In the genomic region with DNA sequence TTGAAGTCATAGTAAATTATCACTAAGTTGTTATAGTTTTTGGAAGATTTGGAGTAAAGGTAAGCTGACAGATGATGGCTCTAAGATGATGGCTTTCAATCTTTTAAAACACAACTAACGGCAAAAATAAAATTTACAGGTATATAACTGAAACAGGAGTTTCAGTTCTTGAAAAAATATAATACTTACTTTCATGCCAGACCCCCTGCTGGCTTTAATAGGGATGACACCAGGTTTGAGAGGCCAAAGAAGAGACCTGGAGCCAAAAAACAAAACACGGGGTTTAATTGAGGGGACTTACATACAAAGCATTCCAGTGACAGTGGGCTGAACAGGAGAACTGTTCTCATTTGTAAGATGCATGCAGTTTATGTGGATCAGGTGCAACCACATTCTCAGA, we compare ENCODE assay signal across 11 cellular contexts.
DNase-seq lines count a peak whose midpoint lies in the region; ATAC-seq, FAIRE-seq and TF ChIP-seq lines count a peak whose summit lies in the region.
"Had no signal": no experiment of that assay in that cellular context is flagged by ENCODE, and none has a peak within 500 bp of the region (broad histone marks: within the 10 kb centered on the region; RNA-seq: fewer than 3 reads in every experiment).

No MANE protein-coding gene starts in this region.

- H3K9me3 Mint-ChIP-seq in astrocyte (ENCODE audit: unreplicated experiment) (no peaks in the 10 kb centered on the region), progenitor cell of endocrine pancreas (ENCODE audit: low read depth) (no peaks in the 10 kb centered on the region)
- H3K9me3 Mint-ChIP-seq in activated CD4-positive, alpha-beta memory T cell treated with anti-CD3 and anti-CD28 coated beads, Interleukin-2, amount 10 ng/mL, durations not matched to agents 7 days and 5 days = no peaks in the 10 kb centered on the region
- H3K9me3 Mint-ChIP-seq: T-helper 2 cell treated with Interferon-gamma antibody and Interleukin-4, amounts not matched to agents 5 μg/mL and 100 μg/mL, for 36 hours had no signal

- no peak for FAIRE-seq in astrocyte (lab: Jason Lieb, UNC)

- no peaks in the 10 kb centered on the region for H3K79me2 ChIP-seq in astrocyte (ENCODE audit: insufficient read depth, low read length)

- no peaks in the 10 kb centered on the region for H3K36me3 ChIP-seq in astrocyte (ENCODE audit: insufficient read depth, low read length)
- H3K36me3 ChIP-seq in SJCRH30 = no peaks in the 10 kb centered on the region

- no peak overlapping the region for H3K4me3 Mint-ChIP-seq in astrocyte (ENCODE audit: unreplicated experiment)
- H3K4me3 Mint-ChIP-seq in progenitor cell of endocrine pancreas (ENCODE audit: low read depth) = no peak overlapping the region
- no peak overlapping the region for H3K4me3 Mint-ChIP-seq in activated CD4-positive, alpha-beta memory T cell treated with anti-CD3 and anti-CD28 coated beads, Interleukin-2, amount 10 ng/mL, durations not matched to agents 7 days and 5 days
- H3K4me3 Mint-ChIP-seq: T-helper 2 cell treated with Interferon-gamma antibody and Interleukin-4, amounts not matched to agents 5 μg/mL and 100 μg/mL, for 36 hours had no signal

- no peak overlapping the region for H2AFZ ChIP-seq in astrocyte (ENCODE audit: low read depth, low read length)

- H3K27ac ChIP-seq in astrocyte (ENCODE audit: low read depth, low read length) (no peak overlapping the region), SJCRH30 (no peak overlapping the region)

- no peak overlapping the region for H3K27ac Mint-ChIP-seq in astrocyte (ENCODE audit: unreplicated experiment)
- H3K27ac Mint-ChIP-seq in progenitor cell of endocrine pancreas = no peak overlapping the region
- H3K27ac Mint-ChIP-seq in activated CD4-positive, alpha-beta memory T cell treated with anti-CD3 and anti-CD28 coated beads, Interleukin-2, amount 10 ng/mL, durations not matched to agents 7 days and 5 days = no peak overlapping the region
- H3K27ac Mint-ChIP-seq: T-helper 2 cell treated with Interferon-gamma antibody and Interleukin-4, amounts not matched to agents 5 μg/mL and 100 μg/mL, for 36 hours had no signal

- H3K4me3 ChIP-seq in astrocyte (ENCODE audit: insufficient read depth, low read depth, low read length) (no peak overlapping the region), SJCRH30 (no peak overlapping the region)

- H3K4me2 ChIP-seq in astrocyte (ENCODE audit: low read length) = no peak overlapping the region

- no peaks in the 10 kb centered on the region for H3K36me3 Mint-ChIP-seq in astrocyte (ENCODE audit: low read depth, unreplicated experiment)
- H3K36me3 Mint-ChIP-seq in progenitor cell of endocrine pancreas (ENCODE audit: insufficient read depth) = no peaks in the 10 kb centered on the region
- H3K36me3 Mint-ChIP-seq in activated CD4-positive, alpha-beta memory T cell treated with anti-CD3 and anti-CD28 coated beads, Interleukin-2, amount 10 ng/mL, durations not matched to agents 7 days and 5 days (ENCODE audit: low read depth) = no peaks in the 10 kb centered on the region

- H3K4me1 Mint-ChIP-seq in astrocyte (ENCODE audit: low read depth, unreplicated experiment) (no peaks in the 10 kb centered on the region), progenitor cell of endocrine pancreas (ENCODE audit: low read depth) (no peaks in the 10 kb centered on the region)
- no peaks in the 10 kb centered on the region for H3K4me1 Mint-ChIP-seq in activated CD4-positive, alpha-beta memory T cell treated with anti-CD3 and anti-CD28 coated beads, Interleukin-2, amount 10 ng/mL, durations not matched to agents 7 days and 5 days

- TF ChIP-seq CTCF in astrocyte (IDR thresholded peaks at IDR 0.05; ENCODE audit: insufficient read depth, low read depth, low read length) (peak; percentile 28), progenitor cell of endocrine pancreas (IDR thresholded peaks at IDR 0.05; ENCODE audit: unreplicated experiment) (peak; percentile 50)

- H3K4me1 ChIP-seq in astrocyte (ENCODE audit: insufficient read depth, low read length) (no peaks in the 10 kb centered on the region), SJCRH30 (no peaks in the 10 kb centered on the region)

- no peak overlapping the region for H3K9ac ChIP-seq in astrocyte (ENCODE audit: low read length)

- POLR2A ChIA-PET in activated CD4-positive, alpha-beta memory T cell treated with anti-CD3 and anti-CD28 coated beads, Interleukin-2, amount 10 ng/mL, durations not matched to agents 7 days and 5 days (lab: Charles Lee) = no interaction called here

- DNase-seq in HPDE6-E6E7 (ENCODE audit: extremely low spot score) (peak; percentile 2), astrocyte (ENCODE audit: low read depth) (no peak), progenitor cell of endocrine pancreas (ENCODE audit: low spot score, unreplicated experiment) (no peak), SJCRH30 (no peak), SK-N-DZ (ENCODE audit: low spot score) (no peak)
- DNase-seq in activated CD4-positive, alpha-beta memory T cell treated with anti-CD3 and anti-CD28 coated beads, Interleukin-2, amount 10 ng/mL, durations not matched to agents 7 days and 5 days = no peak
- DNase-seq: central memory CD4-positive, alpha-beta T cell; DMS79; right cardiac atrium had no signal

- no peaks in the 10 kb centered on the region for H3K9me3 ChIP-seq in astrocyte (ENCODE audit: insufficient read depth, low read depth, low read length)
- H3K9me3 ChIP-seq in SJCRH30 (replicated peaks) = no peaks in the 10 kb centered on the region; the same call in 1 of the 2 replicates

- H4K20me1 ChIP-seq in astrocyte (ENCODE audit: insufficient read depth, low read length) = no peaks in the 10 kb centered on the region

- CTCF ChIA-PET in activated CD4-positive, alpha-beta memory T cell treated with anti-CD3 and anti-CD28 coated beads, Interleukin-2, amount 10 ng/mL, durations not matched to agents 7 days and 5 days (lab: Charles Lee) = no interaction called here

- H3K27me3 ChIP-seq in astrocyte (ENCODE audit: insufficient read depth, low read length) (no peaks in the 10 kb centered on the region), SJCRH30 (no peaks in the 10 kb centered on the region)

- H3K27me3 Mint-ChIP-seq in astrocyte (ENCODE audit: low read depth, unreplicated experiment) = peaks cover 4% of the 10 kb centered on the region
- H3K27me3 Mint-ChIP-seq in progenitor cell of endocrine pancreas = no peaks in the 10 kb centered on the region
- H3K27me3 Mint-ChIP-seq in activated CD4-positive, alpha-beta memory T cell treated with anti-CD3 and anti-CD28 coated beads, Interleukin-2, amount 10 ng/mL, durations not matched to agents 7 days and 5 days = no peaks in the 10 kb centered on the region

- peak; percentile 85 for ATAC-seq in GM18867 (IDR thresholded peaks at IDR 0.05; ENCODE audit: unreplicated experiment)
- ATAC-seq: right cardiac atrium had no signal
